ENCODE assay signal across 1 cellular context in genomic region chr1:225871374-225872074, GRCh38.
TF ChIP-seq lines count a peak whose summit lies in the region.

No MANE protein-coding gene starts in this region.

TF ChIP-seq in HEK293, 187 proteins besides CTCF, POLR2A, EP300 and RAD21 (continued from another document):
- TF ChIP-seq SP7 (tag by site-specific recombination; IDR thresholded peaks at IDR 0.05), result peak; percentile 80
- TF ChIP-seq ZNF600 (tag by site-specific recombination; IDR thresholded peaks at IDR 0.05), result peak; percentile 66
- 0 out of 2 replicates have a peak, but pooled peaks have one; percentile 21 for TF ChIP-seq GLI2 (tag by site-specific recombination; IDR thresholded peaks at IDR 0.05; ENCODE audit: borderline replicate concordance, low read depth)
- TF ChIP-seq FEZF1 (tag by site-specific recombination; IDR thresholded peaks at IDR 0.05), result peak; percentile 29; the same call in 1 of the 2 replicates
